8 cellular contexts compared by ENCODE assay signal in the genomic region with DNA sequence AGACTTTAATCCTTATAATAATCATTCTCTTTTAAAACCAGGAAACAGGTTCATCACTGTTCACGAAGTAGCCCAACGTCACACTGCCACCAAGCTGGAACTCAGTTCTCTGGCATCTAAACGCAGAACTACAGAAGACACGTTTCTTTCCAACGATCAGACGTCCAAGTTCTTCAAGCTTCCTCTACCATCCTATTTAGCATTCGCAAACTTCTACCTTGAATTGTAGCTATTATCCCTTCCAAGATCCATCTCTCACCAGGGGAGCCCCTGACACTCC. TPM values are rescaled to one million over a fixed set of nuclear protein-coding genes. Genes with fewer than 3 reads are reported as not detected.
A peak's percentile ranks its signal among the peaks of the same experiment; 100 is the strongest.
DNase-seq lines count a peak whose midpoint lies in the region; ATAC-seq and TF ChIP-seq lines count a peak whose summit lies in the region.

No MANE protein-coding gene starts in this region.

- POLR2A ChIA-PET in GM10248 (lab: Yijun Ruan, JAX) = interaction anchor here (0.7 kb wide), 1 partner anchor 1005 kb away, joined by 3 read pairs; no protein-coding TSS in a partner anchor

- DNase-seq in NCI-H1092 treated with DMSO at 0.1 percent for 48 hours (lab: John Stamatoyannopoulos, UW) (peak; percentile 62), NCI-H1092 (lab: John Stamatoyannopoulos, UW) (no peak), epithelial cell of prostate (ENCODE audit: low read depth, low spot score) (no peak), mucosa of gallbladder (ENCODE audit: low spot score) (peak; percentile 46), GM10248 (ENCODE audit: extremely low spot score) (no peak)
- peak; percentile 49 for DNase-seq in Jurkat, Clone E6-1 (ENCODE audit: low read depth, low spot score)

- peak; percentile 26 for ATAC-seq in GM21576 (IDR thresholded peaks at IDR 0.05; ENCODE audit: unreplicated experiment)

- CTCF ChIA-PET in GM10248 (lab: Yijun Ruan, JAX) = interaction anchor here (1.3 to 1.9 kb wide), 2 partner anchors 20 to 29 kb away, joined by 4 to 8 read pairs; no protein-coding TSS in a partner anchor

- H3K27ac ChIP-seq in VCaP = peak overlapping the region; percentile 92
- H3K27ac ChIP-seq in epithelial cell of prostate = peak overlapping the region; percentile 75

- TF ChIP-seq CTCF in VCaP (conservative IDR thresholded peaks at IDR 0.05) (no peak), GM10248 (IDR thresholded peaks at IDR 0.05; ENCODE audit: control extremely low read depth, extremely low read depth, low read depth, missing control alignments) (no peak)

- H3K4me3 ChIP-seq in Jurkat, Clone E6-1 (ENCODE audit: low read length) = peak overlapping the region; percentile 73

RNA-seq across cellular contexts. Expression of a gene that starts 0.6 kb away (rescaled TPM):
- polyA plus RNA-seq in Jurkat, Clone E6-1 (2012; ENCODE audit: insufficient read depth, insufficient read length) = 8.2 TPM
- total RNA-seq in mucosa of gallbladder = 6.0 TPM

RNA-seq across cellular contexts. Expression of a gene that starts 27.2 kb away (rescaled TPM):
- 615 TPM for polyA plus RNA-seq in Jurkat, Clone E6-1 (2012; ENCODE audit: insufficient read depth, insufficient read length)
- total RNA-seq in mucosa of gallbladder = 477 TPM

Comparison
In these comparisons a context has a peak if more than half of its experiments do, and no peak if none do; other contexts are left out.
1. DNase-seq: peak in NCI-H1092 treated with DMSO at 0.1 percent for 48 hours (single experiment), Jurkat, Clone E6-1 (single experiment) and mucosa of gallbladder (single experiment); none in NCI-H1092 (single experiment), epithelial cell of prostate (single experiment) and GM10248 (single experiment).